Comparison of ENCODE assay signal across 8 cellular contexts in genomic region chr10:30455816-30456215, GRCh38. TPM values are rescaled to one million over a fixed set of nuclear protein-coding genes. Genes with fewer than 3 reads are reported as not detected.
A peak's percentile ranks its signal among the peaks of the same experiment; 100 is the strongest.
DNase-seq lines count a peak whose midpoint lies in the region; ATAC-seq and TF ChIP-seq lines count a peak whose summit lies in the region.

No MANE protein-coding gene starts in this region.

- CTCF ChIA-PET in activated CD4-positive, alpha-beta memory T cell treated with anti-CD3 and anti-CD28 coated beads, Interleukin-2, amount 10 ng/mL, durations not matched to agents 7 days and 5 days (lab: Charles Lee): interaction anchor here (0.9 to 1.7 kb wide), 9 partner anchors 11 to 109 kb away, joined by 3 to 6 read pairs (median 4); no protein-coding TSS in a partner anchor

- no peaks in the 10 kb centered on the region for H3K9me3 Mint-ChIP-seq in activated CD4-positive, alpha-beta memory T cell treated with anti-CD3 and anti-CD28 coated beads, Interleukin-2, amount 10 ng/mL, durations not matched to agents 7 days and 5 days
- H3K9me3 Mint-ChIP-seq in naive B cell: no peaks in the 10 kb centered on the region
- H3K9me3 Mint-ChIP-seq in HFFc6: no peaks in the 10 kb centered on the region

- H3K4me3 Mint-ChIP-seq in activated CD4-positive, alpha-beta memory T cell treated with anti-CD3 and anti-CD28 coated beads, Interleukin-2, amount 10 ng/mL, durations not matched to agents 7 days and 5 days: peak overlapping the region; percentile 54
- H3K4me3 Mint-ChIP-seq in naive B cell (peak overlapping the region; percentile 35 to 87 (median 81)), HFFc6 (no peak overlapping the region)

- H3K4me3 ChIP-seq in GM06990 (replicated peaks; ENCODE audit: low read depth, low read length): no peak overlapping the region

- peaks cover 27% of the 10 kb centered on the region for H3K36me3 ChIP-seq in GM06990 (ENCODE audit: control insufficient read depth, insufficient read depth, low read length)

- ATAC-seq in GM21619 (IDR thresholded peaks at IDR 0.05; ENCODE audit: unreplicated experiment) (peak; percentile 39), naive B cell (ENCODE audit: low read depth in 2 of 2) (peak; percentile 78 to 80)

- H3K4me1 Mint-ChIP-seq in activated CD4-positive, alpha-beta memory T cell treated with anti-CD3 and anti-CD28 coated beads, Interleukin-2, amount 10 ng/mL, durations not matched to agents 7 days and 5 days: peaks cover 37% of the 10 kb centered on the region
- peaks cover 30 to 66% (median 36%) of the 10 kb centered on the region in 3 donors for H3K4me1 Mint-ChIP-seq in naive B cell
- H3K4me1 Mint-ChIP-seq in HFFc6 (ENCODE audit: low read depth): peaks cover 25% of the 10 kb centered on the region

- peaks cover 59% of the 10 kb centered on the region for H3K36me3 Mint-ChIP-seq in activated CD4-positive, alpha-beta memory T cell treated with anti-CD3 and anti-CD28 coated beads, Interleukin-2, amount 10 ng/mL, durations not matched to agents 7 days and 5 days (ENCODE audit: low read depth)
- peaks cover 12 to 18% of the 10 kb centered on the region in 2 donors for H3K36me3 Mint-ChIP-seq in naive B cell
- H3K36me3 Mint-ChIP-seq in HFFc6 (ENCODE audit: low read depth): no peaks in the 10 kb centered on the region

- peak overlapping the region; percentile 52 for H3K27ac Mint-ChIP-seq in activated CD4-positive, alpha-beta memory T cell treated with anti-CD3 and anti-CD28 coated beads, Interleukin-2, amount 10 ng/mL, durations not matched to agents 7 days and 5 days
- H3K27ac Mint-ChIP-seq in naive B cell: peak overlapping the region; percentile 67 to 97 (median 88)
- no peak overlapping the region; the same call in 1 of the 2 replicates for H3K27ac Mint-ChIP-seq in HFFc6

- DNase-seq in GM06990 (ENCODE audit: extremely low read depth, insufficient read length): peak; percentile 37
- DNase-seq in activated CD4-positive, alpha-beta memory T cell treated with anti-CD3 and anti-CD28 coated beads, Interleukin-2, amount 10 ng/mL, durations not matched to agents 7 days and 5 days: peak; percentile 42
- peak; percentile 52 for DNase-seq in naive B cell
- no peak for DNase-seq in midbrain (lab: John Stamatoyannopoulos, UW)
- DNase-seq in HFFc6: no peak
- DNase-seq in stimulated activated CD4-positive, alpha-beta T cell treated with anti-CD3 and anti-CD28 coated beads, Interleukin-1b, Interleukin-23, amount 100 ng/mL, for 48 hours: no peak
- no peak for DNase-seq in GM19240 (ENCODE audit: insufficient read length, low spot score)

- no peaks in the 10 kb centered on the region for H3K27me3 ChIP-seq in GM06990 (replicated peaks; ENCODE audit: control insufficient read depth, insufficient read depth, low read length)

- POLR2A ChIA-PET in activated CD4-positive, alpha-beta memory T cell treated with anti-CD3 and anti-CD28 coated beads, Interleukin-2, amount 10 ng/mL, durations not matched to agents 7 days and 5 days (lab: Charles Lee): interaction anchor here (0.6 to 4.1 kb wide), 8 partner anchors 8 to 77 kb away, joined by 3 to 44 read pairs (median 4); partner anchors contain the start of gene MAP3K8

- TF ChIP-seq CTCF in GM06990 (IDR thresholded peaks at IDR 0.05; ENCODE audit: insufficient read depth, low read length, poor library complexity, severe bottlenecking) (no peak), HFFc6 (IDR thresholded peaks at IDR 0.05) (no peak)

- H3K27me3 Mint-ChIP-seq in activated CD4-positive, alpha-beta memory T cell treated with anti-CD3 and anti-CD28 coated beads, Interleukin-2, amount 10 ng/mL, durations not matched to agents 7 days and 5 days: no peaks in the 10 kb centered on the region
- H3K27me3 Mint-ChIP-seq in naive B cell: no peaks in the 10 kb centered on the region
- no peaks in the 10 kb centered on the region for H3K27me3 Mint-ChIP-seq in HFFc6 (ENCODE audit: insufficient read depth)

RNA-seq across cellular contexts. Expression of gene MAP3K8, which starts 21.8 kb away (rescaled TPM):
- total RNA-seq in activated CD4-positive, alpha-beta memory T cell treated with anti-CD3 and anti-CD28 coated beads, Interleukin-2, amount 10 ng/mL, durations not matched to agents 7 days and 5 days: 10 to 100 TPM; 39.5 to 40.3 TPM
- 100 to 1,000 TPM in 2 of 6 donors, 10 to 100 TPM in 4; 75.2 to 122 (median 90.8) TPM for polyA plus RNA-seq in naive B cell (ENCODE audit: low read depth in 6 of 6)
- 1 to 10 TPM; 1.3 to 4.2 (median 1.8) TPM for total RNA-seq in HFFc6 (2021; fragmentation: NEBNext Ultra II Directional; extraction: Animal tissue kit (Norgen Biotek cat#: 25700))

Comparison
In these comparisons a context has a peak if more than half of its experiments do, and no peak if none do; other contexts are left out.
1. DNase-seq: peak in GM06990 (single experiment), activated CD4-positive, alpha-beta memory T cell treated with anti-CD3 and anti-CD28 coated beads, Interleukin-2, amount 10 ng/mL, durations not matched to agents 7 days and 5 days (single experiment) and naive B cell (single experiment); none in midbrain (single experiment), HFFc6 (single experiment), stimulated activated CD4-positive, alpha-beta T cell treated with anti-CD3 and anti-CD28 coated beads, Interleukin-1b, Interleukin-23, amount 100 ng/mL, for 48 hours (single experiment) and GM19240 (single experiment).
2. RNA of gene MAP3K8, which starts 21.8 kb away (total RNA-seq): 39.5 to 40.3 TPM in activated CD4-positive, alpha-beta memory T cell treated with anti-CD3 and anti-CD28 coated beads, Interleukin-2, amount 10 ng/mL, durations not matched to agents 7 days and 5 days; 1.3 to 4.2 TPM in HFFc6; every median in the first group is over 4 times any median in the second.